Comparison of ENCODE assay signal across 8 cellular contexts in genomic region chr16:85611205-85611454, GRCh38. TPM values are rescaled to one million over a fixed set of nuclear protein-coding genes. Genes with fewer than 3 reads are reported as not detected.
DNase-seq lines count a peak whose midpoint lies in the region; ATAC-seq and TF ChIP-seq lines count a peak whose summit lies in the region.

No MANE protein-coding gene starts in this region.

- peak overlapping the region; percentile 87 for H3K4me2 ChIP-seq in parathyroid adenoma (ENCODE audit: low read length)

- H3K36me3 ChIP-seq in SK-N-MC (ENCODE audit: insufficient read depth, low read length) (no peaks in the 10 kb centered on the region), parathyroid adenoma (ENCODE audit: control insufficient read depth, insufficient read depth, low read length) (no peaks in the 10 kb centered on the region)

- H3K27ac ChIP-seq in SK-N-MC (0 out of 2 replicates have a peak overlapping the region, but pooled peaks have one; percentile 46), parathyroid adenoma (peak overlapping the region; percentile 67)

- H3K4me3 ChIP-seq in GM08714 (ENCODE audit: low read length) (peak overlapping the region; percentile 45; the same call in 1 of the 2 replicates), SK-N-MC (peak overlapping the region; percentile 67), fibroblast of the aortic adventitia (ENCODE audit: low read depth, low read length) (peak overlapping the region; percentile 66), parathyroid adenoma (ENCODE audit: low read depth, low read length) (peak overlapping the region; percentile 57)

- ATAC-seq in GM19397 (IDR thresholded peaks at IDR 0.05; ENCODE audit: unreplicated experiment): no peak
- ATAC-seq in HG03159 (IDR thresholded peaks at IDR 0.05; ENCODE audit: unreplicated experiment): no peak

- no peaks in the 10 kb centered on the region for H3K27me3 ChIP-seq in parathyroid adenoma (ENCODE audit: control insufficient read depth, insufficient read depth, low read length)

- H3K9ac ChIP-seq in SK-N-MC (ENCODE audit: insufficient read length) (no peak overlapping the region), parathyroid adenoma (no peak overlapping the region)

- H3K79me2 ChIP-seq in parathyroid adenoma: peaks cover 46% of the 10 kb centered on the region

- no peak for TF ChIP-seq CTCF in fibroblast of the aortic adventitia (IDR thresholded peaks at IDR 0.05; ENCODE audit: insufficient read depth, low read length)
- TF ChIP-seq CTCF in parathyroid adenoma (IDR thresholded peaks at IDR 0.05): no peak

- DNase-seq in SK-N-MC (ENCODE audit: low read depth, low spot score): no peak
- no peak for DNase-seq in fibroblast of the aortic adventitia (ENCODE audit: low read depth)
- no peak for DNase-seq in stimulated activated CD8-positive, alpha-beta memory T cell treated with anti-CD3 and anti-CD28 coated beads, Interleukin-4, amount 100 ng/mL, for 48 hours
- DNase-seq in T-helper 9 cell: no peak

- peak overlapping the region; percentile 53 for H2AFZ ChIP-seq in parathyroid adenoma

- peaks cover 40% of the 10 kb centered on the region for H3K4me1 ChIP-seq in parathyroid adenoma

- H3K9me3 ChIP-seq in SK-N-MC (ENCODE audit: low read depth, low read length) (no peaks in the 10 kb centered on the region), parathyroid adenoma (ENCODE audit: control insufficient read depth, low read length) (no peaks in the 10 kb centered on the region)

RNA-seq across cellular contexts. Expression of gene GSE1, which starts 2.0 kb away (rescaled TPM):
- 23.1 and 25.2 TPM in 2 replicates for total RNA-seq in fibroblast of the aortic adventitia (ENCODE audit: low replicate concordance)
